In the genomic region with DNA sequence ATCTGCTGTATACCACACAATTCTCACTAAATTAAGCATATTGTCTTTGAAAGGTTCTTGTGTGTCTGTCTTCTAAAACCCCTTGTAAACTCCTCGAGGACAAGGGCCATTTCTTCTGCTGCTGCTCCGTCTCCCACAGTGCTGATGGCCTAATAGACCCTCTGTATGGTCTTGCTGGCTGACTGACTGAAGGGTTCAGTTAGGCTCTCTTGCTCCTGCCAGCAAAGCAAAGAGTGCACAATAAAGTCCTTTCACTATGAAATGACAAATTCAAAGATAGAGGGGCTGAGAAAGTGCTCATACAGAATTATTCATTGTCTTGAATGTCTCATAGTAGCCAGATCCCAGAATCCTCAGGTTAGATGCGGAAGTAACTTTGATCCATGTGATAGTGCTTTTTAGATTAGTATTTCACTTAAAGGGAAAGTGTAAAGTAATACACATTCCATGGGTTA, we compare ENCODE assay signal across 17 cellular contexts. TPM values are rescaled to one million over a fixed set of nuclear protein-coding genes. Genes with fewer than 3 reads are reported as not detected.
DNase-seq lines count a peak whose midpoint lies in the region; ATAC-seq and TF ChIP-seq lines count a peak whose summit lies in the region.
"Had no signal": no experiment of that assay in that cellular context is flagged by ENCODE, and none has a peak within 500 bp of the region (broad histone marks: within the 10 kb centered on the region; RNA-seq: fewer than 3 reads in every experiment).

No MANE protein-coding gene starts in this region.

- TF ChIP-seq CTCF in hepatocyte (IDR thresholded peaks at IDR 0.05; ENCODE audit: poor library complexity): no peak

- peak; percentile 25 for DNase-seq in HCEC 1CT
- DNase-seq in T-helper 17 cell: no peak
- DNase-seq in epidermal melanocyte (ENCODE audit: insufficient read length, low spot score): peak; percentile 67
- DNase-seq in pons (ENCODE audit: low spot score): peak; percentile 82
- no peak for DNase-seq in hepatocyte (ENCODE audit: low spot score)
- no peak for DNase-seq in HUDEP-2 (lab: John Stamatoyannopoulos, UW; ENCODE audit: unreplicated experiment in 76 of 76)
- DNase-seq in stimulated activated CD4-positive, alpha-beta T cell treated with anti-CD3 and anti-CD28 coated beads, Interleukin-12 subunit alpha, Interleukin-12 subunit beta, amount 100 ng/mL, for 4 hours: no peak
- DNase-seq: activated CD4-positive, alpha-beta memory T cell treated with anti-CD3 and anti-CD28 coated beads, Interleukin-2, amount 10 ng/mL, durations not matched to agents 7 days and 5 days; activated naive CD4-positive, alpha-beta T cell treated with anti-CD3 and anti-CD28 coated beads for 36 hours; activated T-cell treated with anti-CD3 and anti-CD28 coated beads, Interleukin-2, amount 50 U/mL, for 1 hour; CD4-positive, alpha-beta memory T cell; effector memory CD4-positive, alpha-beta T cell; naive thymus-derived CD8-positive, alpha-beta T cell; NCI-H1105; NCI-H526 treated with DMSO at 0.1 percent for 48 hours; SHP77 had no signal

- WGBS in hepatocyte (ENCODE audit: low lambda C conversion rate, missing lambda C conversion rate): 74% methylated on average over 3 of the region's 3 CpGs

- H3K9me2 ChIP-seq in hepatocyte (replicated peaks; ENCODE audit: insufficient read depth): no peaks in the 10 kb centered on the region

- H3K79me2 ChIP-seq in hepatocyte: no peaks in the 10 kb centered on the region

- H3K36me3 Mint-ChIP-seq in T-helper 17 cell (ENCODE audit: low read depth): no peaks in the 10 kb centered on the region
- H3K36me3 Mint-ChIP-seq: CD4-positive, alpha-beta memory T cell; naive thymus-derived CD8-positive, alpha-beta T cell had no signal

- no peaks in the 10 kb centered on the region for H3K36me3 ChIP-seq in hepatocyte (replicated peaks; ENCODE audit: insufficient read depth, low read depth)
- H3K36me3 ChIP-seq: suprapubic skin had no signal

- H2AFZ ChIP-seq in hepatocyte: no peak overlapping the region

- no peaks in the 10 kb centered on the region for H3K4me1 ChIP-seq in hepatocyte (ENCODE audit: insufficient read depth)

- H3K27ac Mint-ChIP-seq in T-helper 17 cell: peak overlapping the region; percentile 45
- H3K27ac Mint-ChIP-seq: activated CD4-positive, alpha-beta memory T cell treated with anti-CD3 and anti-CD28 coated beads, Interleukin-2, amount 10 ng/mL, durations not matched to agents 7 days and 5 days; activated naive CD4-positive, alpha-beta T cell treated with anti-CD3 and anti-CD28 coated beads for 36 hours; CD4-positive, alpha-beta memory T cell; naive thymus-derived CD8-positive, alpha-beta T cell had no signal

- no peak overlapping the region for H3K27ac ChIP-seq in hepatocyte
- H3K27ac ChIP-seq: suprapubic skin had no signal

- peaks cover 7% of the 10 kb centered on the region for H3K4me1 Mint-ChIP-seq in T-helper 17 cell

- H3K9me3 ChIP-seq in T-helper 17 cell (ENCODE audit: control insufficient read depth, low read length, poor library complexity, severe bottlenecking) (no peaks in the 10 kb centered on the region), hepatocyte (ENCODE audit: low read depth) (no peaks in the 10 kb centered on the region)
- H3K9me3 ChIP-seq: suprapubic skin had no signal

- H3K27me3 Mint-ChIP-seq in T-helper 17 cell: no peaks in the 10 kb centered on the region
- H3K27me3 Mint-ChIP-seq: activated CD4-positive, alpha-beta memory T cell treated with anti-CD3 and anti-CD28 coated beads, Interleukin-2, amount 10 ng/mL, durations not matched to agents 7 days and 5 days; CD4-positive, alpha-beta memory T cell had no signal

- ATAC-seq in T-helper 17 cell: no peak
- ATAC-seq: naive thymus-derived CD8-positive, alpha-beta T cell had no signal

- no peaks in the 10 kb centered on the region for H3K27me3 ChIP-seq in hepatocyte
- H3K27me3 ChIP-seq: suprapubic skin had no signal

- H3K4me3 Mint-ChIP-seq in T-helper 17 cell: no peak overlapping the region
- H3K4me3 Mint-ChIP-seq: activated CD4-positive, alpha-beta memory T cell treated with anti-CD3 and anti-CD28 coated beads, Interleukin-2, amount 10 ng/mL, durations not matched to agents 7 days and 5 days; activated naive CD4-positive, alpha-beta T cell treated with anti-CD3 and anti-CD28 coated beads for 36 hours; CD4-positive, alpha-beta memory T cell; naive thymus-derived CD8-positive, alpha-beta T cell had no signal

- H3K4me2 ChIP-seq in hepatocyte: no peak overlapping the region

- H3K4me3 ChIP-seq in hepatocyte: no peak overlapping the region
- H3K4me3 ChIP-seq: suprapubic skin had no signal

- H4K20me1 ChIP-seq in hepatocyte (ENCODE audit: insufficient read depth, poor library complexity, severe bottlenecking): no peaks in the 10 kb centered on the region

RNA-seq across cellular contexts. Expression of a gene that starts 14.3 kb away (rescaled TPM):
- total RNA-seq in T-helper 17 cell: 10 to 100 TPM; 25.1 to 31.7 TPM
- 12.6 and 13.1 TPM in 2 replicates for total RNA-seq in hepatocyte
- 10.1 and 15.6 TPM in 2 replicates for polyA plus RNA-seq in hepatocyte

RNA-seq across cellular contexts. Expression of a gene that starts 18.1 kb away (rescaled TPM):
- 10 to 100 TPM; 38.8 to 45.7 TPM for total RNA-seq in T-helper 17 cell
- 35.3 and 38.5 TPM in 2 replicates for total RNA-seq in hepatocyte
- polyA plus RNA-seq in hepatocyte: 44.0 and 45.8 TPM in 2 replicates

Comparison
In these comparisons a context has a peak if more than half of its experiments do, and no peak if none do; other contexts are left out.
1. DNase-seq: peak in HCEC 1CT (single experiment), epidermal melanocyte (single experiment) and pons (single experiment); none in T-helper 17 cell (0 of 3), hepatocyte (single experiment), HUDEP-2 (0 of 76) and stimulated activated CD4-positive, alpha-beta T cell treated with anti-CD3 and anti-CD28 coated beads, Interleukin-12 subunit alpha, Interleukin-12 subunit beta, amount 100 ng/mL, for 4 hours (single experiment).